Comparison of ENCODE assay signal across 8 cellular contexts in the genomic region with DNA sequence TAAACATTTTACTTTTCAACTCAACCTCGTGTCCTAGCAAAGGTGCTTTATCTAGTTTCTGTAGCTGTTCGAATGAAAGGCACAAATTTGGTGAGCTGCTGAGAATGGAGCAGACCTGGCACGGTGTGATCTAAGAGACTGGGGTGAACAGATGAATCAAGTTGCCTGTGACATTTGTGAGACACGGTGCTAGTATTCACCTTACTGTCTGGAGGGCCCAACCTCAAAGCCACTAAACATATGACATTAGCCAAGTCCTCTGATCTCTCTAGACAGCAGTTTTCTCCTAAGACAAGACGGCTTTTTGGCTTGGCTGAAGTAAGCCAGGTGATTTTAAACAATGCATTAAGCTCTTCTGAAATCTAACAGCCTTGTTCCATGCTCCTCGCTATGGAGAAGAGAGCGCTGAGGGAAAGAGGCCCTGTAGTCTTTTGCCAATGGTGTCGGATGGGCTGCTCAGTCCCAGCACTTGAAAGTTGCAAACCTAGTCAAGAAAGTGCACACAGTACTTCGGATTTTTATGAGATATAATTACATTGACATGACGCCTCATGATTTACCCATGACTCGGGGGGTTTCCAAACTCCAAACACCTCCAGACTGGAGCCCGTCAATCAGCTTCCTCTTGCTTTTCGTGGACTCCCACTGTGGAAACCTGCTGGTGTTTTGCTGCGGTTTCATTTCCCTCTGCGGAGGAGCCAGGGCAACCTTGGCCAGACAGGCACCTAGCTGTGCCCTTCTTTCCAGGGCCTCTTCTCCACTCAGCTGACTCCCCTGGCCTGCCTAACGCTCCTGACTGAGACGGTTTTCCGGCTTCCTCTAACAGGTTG.
DNase-seq lines count a peak whose midpoint lies in the region; ATAC-seq and TF ChIP-seq lines count a peak whose summit lies in the region.

No MANE protein-coding gene starts in this region.

- H3K27me3 ChIP-seq in rectal smooth muscle tissue (ENCODE audit: control insufficient read depth, insufficient read depth, low read length), result no peaks in the 10 kb centered on the region

- ATAC-seq in GM18511 (IDR thresholded peaks at IDR 0.05; ENCODE audit: unreplicated experiment), result peak; percentile 32
- ATAC-seq in HG03175 (IDR thresholded peaks at IDR 0.05; ENCODE audit: unreplicated experiment), result peak; percentile 26
- ATAC-seq in HG02885 (IDR thresholded peaks at IDR 0.05; ENCODE audit: poor library complexity, unreplicated experiment), result no peak
- no peak for ATAC-seq in HG02642 (IDR thresholded peaks at IDR 0.05; ENCODE audit: poor library complexity, unreplicated experiment)

- H3K36me3 ChIP-seq in rectal smooth muscle tissue (ENCODE audit: control insufficient read depth, insufficient read depth, low read length), result peaks cover 7% of the 10 kb centered on the region

- no peak for TF ChIP-seq CTCF in fibroblast of pulmonary artery (IDR thresholded peaks at IDR 0.05; ENCODE audit: low read length, missing control alignments)

- H3K27ac ChIP-seq in rectal smooth muscle tissue (ENCODE audit: low read depth, low read length), result peak overlapping the region; percentile 76

- peaks cover 8% of the 10 kb centered on the region for H3K4me1 ChIP-seq in rectal smooth muscle tissue (ENCODE audit: control insufficient read depth, insufficient read depth, low read length)

- peak overlapping the region; percentile 79 for H3K4me3 ChIP-seq in fibroblast of pulmonary artery (replicated peaks; ENCODE audit: low read depth, low read length)
- H3K4me3 ChIP-seq in rectal smooth muscle tissue (ENCODE audit: low read length), result peak overlapping the region; percentile 93

- peak overlapping the region; percentile 75 for H3K9ac ChIP-seq in rectal smooth muscle tissue (ENCODE audit: low read length)

- DNase-seq in activated CD4-positive, alpha-beta T cell treated with anti-CD3 and anti-CD28 coated beads for 4 hours, result peak; percentile 29 to 35
- DNase-seq in fibroblast of pulmonary artery (ENCODE audit: low read depth), result no peak
- DNase-seq in midbrain (lab: John Stamatoyannopoulos, UW), result no peak

Comparison
In these comparisons a context has a peak if more than half of its experiments do, and no peak if none do; other contexts are left out.
1. ATAC-seq: peak in GM18511 (single experiment) and HG03175 (single experiment); none in HG02885 (single experiment) and HG02642 (single experiment).
2. DNase-seq: peak in activated CD4-positive, alpha-beta T cell treated with anti-CD3 and anti-CD28 coated beads for 4 hours (2 of 2); none in fibroblast of pulmonary artery (single experiment) and midbrain (single experiment).